ENCODE assay signal across 28 cellular contexts in genomic region chr3:63706321-63707085, GRCh38. TPM values are rescaled to one million over a fixed set of nuclear protein-coding genes. Genes with fewer than 3 reads are reported as not detected.
DNase-seq lines count a peak whose midpoint lies in the region; TF ChIP-seq lines count a peak whose summit lies in the region.
"Had no signal": no experiment of that assay in that cellular context is flagged by ENCODE, and none has a peak within 500 bp of the region (broad histone marks: within the 10 kb centered on the region; RNA-seq: fewer than 3 reads in every experiment).

No MANE protein-coding gene starts in this region.

- H3K4me1 Mint-ChIP-seq in HFFc6 (ENCODE audit: low read depth), result peaks cover 32% of the 10 kb centered on the region
- H3K4me1 Mint-ChIP-seq in T-helper 2 cell treated with Interferon-gamma antibody and Interleukin-4, amounts not matched to agents 5 μg/mL and 100 μg/mL, for 36 hours (ENCODE audit: low read depth), result no peaks in the 10 kb centered on the region
- H3K4me1 Mint-ChIP-seq: activated naive CD8-positive, alpha-beta T cell treated with anti-CD3 and anti-CD28 coated beads, Interleukin-2, amount 10 ng/mL, durations not matched to agents 7 days and 5 days; H9; stimulated activated naive B cell treated with anti-CD40 and anti-IgM and Interleukin-4, amounts not matched to agents 10 μg/mL and 1 μg/mL and 100 μg/mL, for 72 hours had no signal

- no peak for TF ChIP-seq CTCF in HFFc6 (IDR thresholded peaks at IDR 0.05)
- TF ChIP-seq CTCF in coronary artery (IDR thresholded peaks at IDR 0.05), result no peak
- no peak for TF ChIP-seq CTCF in prostate gland (IDR thresholded peaks at IDR 0.05)

- H3K27ac ChIP-seq in coronary artery, result peak overlapping the region; percentile 2 to 30
- H3K27ac ChIP-seq in prostate gland, result no peak overlapping the region
- H3K27ac ChIP-seq: left lung, tibial nerve, VCaP had no signal

- H3K27ac Mint-ChIP-seq in HFFc6, result no peak overlapping the region
- H3K27ac Mint-ChIP-seq in T-helper 2 cell treated with Interferon-gamma antibody and Interleukin-4, amounts not matched to agents 5 μg/mL and 100 μg/mL, for 36 hours, result no peak overlapping the region
- H3K27ac Mint-ChIP-seq: activated CD4-positive, alpha-beta memory T cell treated with anti-CD3 and anti-CD28 coated beads for 36 hours; activated naive CD8-positive, alpha-beta T cell treated with anti-CD3 and anti-CD28 coated beads, Interleukin-2, amount 10 ng/mL, durations not matched to agents 7 days and 5 days; activated T-cell treated with anti-CD3 and anti-CD28 coated beads, Interleukin-2, amount 50 U/mL, for 24 hours; CD4-positive, alpha-beta T cell; effector memory CD8-positive, alpha-beta T cell; H9; stimulated activated naive B cell treated with anti-CD40 and anti-IgM and Interleukin-4, amounts not matched to agents 10 μg/mL and 1 μg/mL and 100 μg/mL, for 72 hours had no signal

- no peak overlapping the region for H3K4me3 Mint-ChIP-seq in HFFc6
- H3K4me3 Mint-ChIP-seq in T-helper 2 cell treated with Interferon-gamma antibody and Interleukin-4, amounts not matched to agents 5 μg/mL and 100 μg/mL, for 36 hours, result no peak overlapping the region
- H3K4me3 Mint-ChIP-seq: activated CD4-positive, alpha-beta memory T cell treated with anti-CD3 and anti-CD28 coated beads for 36 hours; activated naive CD8-positive, alpha-beta T cell treated with anti-CD3 and anti-CD28 coated beads, Interleukin-2, amount 10 ng/mL, durations not matched to agents 7 days and 5 days; activated T-cell treated with anti-CD3 and anti-CD28 coated beads, Interleukin-2, amount 50 U/mL, for 24 hours; CD4-positive, alpha-beta T cell; effector memory CD8-positive, alpha-beta T cell; H9; stimulated activated naive B cell treated with anti-CD40 and anti-IgM and Interleukin-4, amounts not matched to agents 10 μg/mL and 1 μg/mL and 100 μg/mL, for 72 hours had no signal

- H3K27me3 Mint-ChIP-seq in HFFc6 (ENCODE audit: insufficient read depth), result no peaks in the 10 kb centered on the region; the same call in none of the 2 replicates
- H3K27me3 Mint-ChIP-seq in T-helper 2 cell treated with Interferon-gamma antibody and Interleukin-4, amounts not matched to agents 5 μg/mL and 100 μg/mL, for 36 hours (ENCODE audit: low read depth), result no peaks in the 10 kb centered on the region
- H3K27me3 Mint-ChIP-seq: activated CD4-positive, alpha-beta memory T cell treated with anti-CD3 and anti-CD28 coated beads for 36 hours; activated T-cell treated with anti-CD3 and anti-CD28 coated beads, Interleukin-2, amount 50 U/mL, for 24 hours; CD4-positive, alpha-beta T cell; effector memory CD8-positive, alpha-beta T cell; stimulated activated naive B cell treated with anti-CD40 and anti-IgM and Interleukin-4, amounts not matched to agents 10 μg/mL and 1 μg/mL and 100 μg/mL, for 72 hours had no signal

- no peaks in the 10 kb centered on the region for H3K36me3 Mint-ChIP-seq in HFFc6 (ENCODE audit: low read depth)
- no peaks in the 10 kb centered on the region for H3K36me3 Mint-ChIP-seq in T-helper 2 cell treated with Interferon-gamma antibody and Interleukin-4, amounts not matched to agents 5 μg/mL and 100 μg/mL, for 36 hours (ENCODE audit: low read depth)
- H3K36me3 Mint-ChIP-seq: activated CD4-positive, alpha-beta memory T cell treated with anti-CD3 and anti-CD28 coated beads for 36 hours; activated naive CD8-positive, alpha-beta T cell treated with anti-CD3 and anti-CD28 coated beads, Interleukin-2, amount 10 ng/mL, durations not matched to agents 7 days and 5 days; stimulated activated naive B cell treated with anti-CD40 and anti-IgM and Interleukin-4, amounts not matched to agents 10 μg/mL and 1 μg/mL and 100 μg/mL, for 72 hours had no signal

- no peak for TF ChIP-seq POLR2A in prostate gland (IDR thresholded peaks at IDR 0.05)

- no peaks in the 10 kb centered on the region for H3K9me3 Mint-ChIP-seq in HFFc6
- no peaks in the 10 kb centered on the region for H3K9me3 Mint-ChIP-seq in T-helper 2 cell treated with Interferon-gamma antibody and Interleukin-4, amounts not matched to agents 5 μg/mL and 100 μg/mL, for 36 hours
- H3K9me3 Mint-ChIP-seq: activated CD4-positive, alpha-beta memory T cell treated with anti-CD3 and anti-CD28 coated beads for 36 hours; activated naive CD8-positive, alpha-beta T cell treated with anti-CD3 and anti-CD28 coated beads, Interleukin-2, amount 10 ng/mL, durations not matched to agents 7 days and 5 days; activated T-cell treated with anti-CD3 and anti-CD28 coated beads, Interleukin-2, amount 50 U/mL, for 24 hours; CD4-positive, alpha-beta T cell; effector memory CD8-positive, alpha-beta T cell; H9; stimulated activated naive B cell treated with anti-CD40 and anti-IgM and Interleukin-4, amounts not matched to agents 10 μg/mL and 1 μg/mL and 100 μg/mL, for 72 hours had no signal

- H3K4me1 ChIP-seq in prostate gland (replicated peaks), result no peaks in the 10 kb centered on the region
- H3K4me1 ChIP-seq: left lung had no signal

- peak; percentile 57 for DNase-seq in AG08395 (ENCODE audit: low spot score)
- peak; percentile 26 for DNase-seq in HFFc6
- no peak for DNase-seq in coronary artery (ENCODE audit: low spot score)
- peak; percentile 86 for DNase-seq in kidney glomerular epithelial cell (lab: John Stamatoyannopoulos, UW)
- DNase-seq in prostate gland (ENCODE audit: low spot score), result no peak
- DNase-seq in T-helper 2 cell treated with Interferon-gamma antibody and Interleukin-4, amounts not matched to agents 5 μg/mL and 100 μg/mL, for 36 hours (ENCODE audit: low spot score), result no peak
- DNase-seq in NOMO-1 treated with DMSO at 0.1 percent for 48 hours (lab: John Stamatoyannopoulos, UW; ENCODE audit: unreplicated experiment), result no peak
- no peak for DNase-seq in NCI-H1930 (lab: John Stamatoyannopoulos, UW)
- DNase-seq: activated CD4-positive, alpha-beta memory T cell treated with anti-CD3 and anti-CD28 coated beads for 36 hours; activated naive CD8-positive, alpha-beta T cell treated with anti-CD3 and anti-CD28 coated beads, Interleukin-2, amount 10 ng/mL, durations not matched to agents 7 days and 5 days; activated T-cell treated with anti-CD3 and anti-CD28 coated beads, Interleukin-2, amount 50 U/mL, for 24 hours; caudate nucleus; CD4-positive, alpha-beta T cell; DND-41; effector memory CD8-positive, alpha-beta T cell; H9; left lung; NCI-H2029 treated with DMSO at 0.1 percent for 48 hours; NCI-H446 treated with DMSO at 0.1 percent for 48 hours; nucleus accumbens; right cardiac atrium; RPMI8226; stimulated activated naive B cell treated with anti-CD40 and anti-IgM and Interleukin-4, amounts not matched to agents 10 μg/mL and 1 μg/mL and 100 μg/mL, for 72 hours; SW 1271 had no signal

- no peaks in the 10 kb centered on the region for H3K27me3 ChIP-seq in prostate gland (replicated peaks; ENCODE audit: insufficient read depth)
- H3K27me3 ChIP-seq: left lung, tibial nerve had no signal

- H3K4me3 ChIP-seq in coronary artery (no peak overlapping the region), prostate gland (no peak overlapping the region)
- H3K4me3 ChIP-seq: K562, left lung, tibial nerve had no signal

- no peaks in the 10 kb centered on the region for H3K9me3 ChIP-seq in prostate gland
- H3K9me3 ChIP-seq: left lung, tibial nerve had no signal

- H3K36me3 ChIP-seq in prostate gland, result no peaks in the 10 kb centered on the region
- H3K36me3 ChIP-seq: left lung, tibial nerve had no signal

- intact Hi-C loops in prostate gland (cut with DNase I), result no loop called here

- 57% methylated on average over 4 of the region's 4 CpGs for WGBS in prostate gland

RNA-seq across cellular contexts. Expression of gene SNTN, which starts 54.0 kb away (rescaled TPM):
- total RNA-seq in HFFc6 (2021; fragmentation: NEBNext Ultra II Directional; extraction: Animal tissue kit (Norgen Biotek cat#: 25700)), result not detected
- total RNA-seq in prostate gland, result not detected
- total RNA-seq: activated CD4-positive, alpha-beta memory T cell treated with anti-CD3 and anti-CD28 coated beads for 36 hours; activated naive CD8-positive, alpha-beta T cell treated with anti-CD3 and anti-CD28 coated beads, Interleukin-2, amount 10 ng/mL, durations not matched to agents 7 days and 5 days; CD4-positive, alpha-beta T cell; frontal cortex; H9; K562; right cardiac atrium; tibial nerve had no signal

Comparison
In these comparisons a context has a peak if more than half of its experiments do, and no peak if none do; other contexts are left out.
1. DNase-seq: peak in AG08395 (single experiment), HFFc6 (single experiment) and kidney glomerular epithelial cell (single experiment); none in coronary artery (single experiment), prostate gland (single experiment), T-helper 2 cell treated with Interferon-gamma antibody and Interleukin-4, amounts not matched to agents 5 μg/mL and 100 μg/mL, for 36 hours (single experiment), NOMO-1 treated with DMSO at 0.1 percent for 48 hours (single experiment) and NCI-H1930 (0 of 2).
2. H3K27ac ChIP-seq: peak in coronary artery (2 of 2); none in prostate gland (0 of 2).